8 cellular contexts compared by ENCODE assay signal in the genomic region with DNA sequence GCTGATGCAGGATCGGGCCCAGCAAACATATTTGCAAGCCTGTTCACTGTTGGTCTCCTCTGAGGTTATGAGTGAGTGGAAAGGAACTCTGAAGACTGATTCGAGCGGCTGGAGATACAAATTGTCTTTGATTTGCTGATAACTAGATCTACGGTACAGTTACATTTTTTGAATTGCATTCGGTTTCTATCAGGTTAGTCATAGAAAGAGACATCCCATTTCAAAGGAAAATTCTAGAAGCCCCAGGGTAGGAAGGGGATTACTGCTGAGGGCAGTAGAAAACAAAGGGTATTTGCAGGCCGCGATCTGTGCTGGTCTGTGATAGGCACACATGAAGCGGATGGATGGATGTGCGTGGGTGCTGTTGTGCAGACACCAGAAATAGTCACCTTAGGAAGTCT.
DNase-seq lines count a peak whose midpoint lies in the region; ATAC-seq lines count a peak whose summit lies in the region.

No MANE protein-coding gene starts in this region.

- H3K27ac Mint-ChIP-seq in natural killer cell treated with Interleukin-12 subunit alpha and Interleukin-12 subunit beta and Interleukin-15 and Interleukin-18, amount 100 ng/mL, for 72 hours, result peak overlapping the region; percentile 89 to 94

- H3K4me3 Mint-ChIP-seq in natural killer cell treated with Interleukin-12 subunit alpha and Interleukin-12 subunit beta and Interleukin-15 and Interleukin-18, amount 100 ng/mL, for 72 hours, result peak overlapping the region; percentile 70

- DNase-seq in A172 (ENCODE audit: low spot score) (peak; percentile 81), NCI-H226 (peak; percentile 91), D341Med (ENCODE audit: low spot score) (no peak)
- no peak for DNase-seq in natural killer cell treated with Interleukin-12 subunit alpha and Interleukin-12 subunit beta and Interleukin-15 and Interleukin-18, amount 100 ng/mL, for 72 hours (ENCODE audit: low spot score)

- H3K36me3 Mint-ChIP-seq in natural killer cell treated with Interleukin-12 subunit alpha and Interleukin-12 subunit beta and Interleukin-15 and Interleukin-18, amount 100 ng/mL, for 72 hours, result peaks cover 8% of the 10 kb centered on the region

- no peaks in the 10 kb centered on the region for H3K27me3 Mint-ChIP-seq in natural killer cell treated with Interleukin-12 subunit alpha and Interleukin-12 subunit beta and Interleukin-15 and Interleukin-18, amount 100 ng/mL, for 72 hours

- H3K27ac ChIP-seq in cingulate gyrus (ENCODE audit: low read depth, low read length), result peak overlapping the region; percentile 73

- H3K4me1 Mint-ChIP-seq in natural killer cell treated with Interleukin-12 subunit alpha and Interleukin-12 subunit beta and Interleukin-15 and Interleukin-18, amount 100 ng/mL, for 72 hours (ENCODE audit: low read depth in 2 of 2), result peaks cover 64 to 70% of the 10 kb centered on the region in 2 donors

- no peak for ATAC-seq in natural killer cell treated with Interleukin-12 subunit alpha and Interleukin-12 subunit beta and Interleukin-15 and Interleukin-18, amount 100 ng/mL, for 72 hours
- ATAC-seq in HG02610 (IDR thresholded peaks at IDR 0.05; ENCODE audit: unreplicated experiment) (no peak), HG02981 (IDR thresholded peaks at IDR 0.05; ENCODE audit: unreplicated experiment) (no peak), HG02884 (IDR thresholded peaks at IDR 0.05; ENCODE audit: unreplicated experiment) (no peak)

- H3K9me3 Mint-ChIP-seq in natural killer cell treated with Interleukin-12 subunit alpha and Interleukin-12 subunit beta and Interleukin-15 and Interleukin-18, amount 100 ng/mL, for 72 hours, result no peaks in the 10 kb centered on the region

Comparison
In these comparisons a context has a peak if more than half of its experiments do, and no peak if none do; other contexts are left out.
1. DNase-seq: peak in A172 (single experiment) and NCI-H226 (single experiment); none in natural killer cell treated with Interleukin-12 subunit alpha and Interleukin-12 subunit beta and Interleukin-15 and Interleukin-18, amount 100 ng/mL, for 72 hours (single experiment) and D341Med (single experiment).